17 cellular contexts compared by ENCODE assay signal in the genomic region with DNA sequence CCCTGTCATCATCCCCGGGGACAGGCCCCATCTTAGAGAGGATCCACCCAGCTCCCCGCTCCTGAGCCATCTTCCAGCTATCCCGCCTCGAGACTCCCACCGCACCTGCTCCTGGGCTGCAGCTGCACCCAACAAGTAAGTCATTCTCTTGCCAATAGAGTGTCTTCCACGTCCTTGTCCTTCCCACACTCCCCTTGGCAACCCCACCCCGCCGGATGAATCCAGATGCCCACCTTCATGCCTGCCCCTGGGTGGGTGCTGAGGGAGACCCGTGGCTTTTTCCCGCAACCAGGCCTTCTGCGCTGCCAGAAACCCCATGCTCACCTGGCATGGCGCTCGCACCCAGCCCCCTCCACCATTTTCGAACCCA. TPM values are rescaled to one million over a fixed set of nuclear protein-coding genes. Genes with fewer than 3 reads are reported as not detected.
A peak's percentile ranks its signal among the peaks of the same experiment; 100 is the strongest.
DNase-seq lines count a peak whose midpoint lies in the region; ATAC-seq, FAIRE-seq and TF ChIP-seq lines count a peak whose summit lies in the region.
"Had no signal": no experiment of that assay in that cellular context is flagged by ENCODE, and none has a peak within 500 bp of the region (broad histone marks: within the 10 kb centered on the region; RNA-seq: fewer than 3 reads in every experiment).

No MANE protein-coding gene starts in this region.

- H3K9me1 ChIP-seq in keratinocyte (ENCODE audit: control insufficient read depth, extremely low read depth, insufficient read depth, low read length): no peaks in the 10 kb centered on the region

- peak overlapping the region; percentile 65 for H3K4me3 Mint-ChIP-seq in stimulated activated naive CD8-positive, alpha-beta T cell treated with anti-CD3 and anti-CD28 coated beads, Interleukin-15, Interleukin-2, amounts not matched to agents 100 ng/mL and 50 ng/mL, for 24 hours
- peak overlapping the region; percentile 61 for H3K4me3 Mint-ChIP-seq in T-helper 17 cell

- no peak overlapping the region for H2AFZ ChIP-seq in keratinocyte (ENCODE audit: control insufficient read depth, low read length)

- peaks cover 8% of the 10 kb centered on the region for H3K9me3 Mint-ChIP-seq in stimulated activated naive CD8-positive, alpha-beta T cell treated with anti-CD3 and anti-CD28 coated beads, Interleukin-15, Interleukin-2, amounts not matched to agents 100 ng/mL and 50 ng/mL, for 24 hours

- no peaks in the 10 kb centered on the region for H3K27me3 Mint-ChIP-seq in stimulated activated naive CD8-positive, alpha-beta T cell treated with anti-CD3 and anti-CD28 coated beads, Interleukin-15, Interleukin-2, amounts not matched to agents 100 ng/mL and 50 ng/mL, for 24 hours
- H3K27me3 Mint-ChIP-seq in T-helper 17 cell: peaks cover 9% of the 10 kb centered on the region

- peaks cover 22% of the 10 kb centered on the region for H3K4me1 ChIP-seq in keratinocyte (ENCODE audit: control insufficient read depth, extremely low read depth, insufficient read depth, low read length)
- H3K4me1 ChIP-seq: BE2C, right lobe of liver had no signal

- H3K27me3 ChIP-seq in keratinocyte (ENCODE audit: control insufficient read depth, extremely low read depth, insufficient read depth, low read length): no peaks in the 10 kb centered on the region
- H3K27me3 ChIP-seq: BE2C, heart right ventricle, neutrophil, right lobe of liver had no signal

- peak overlapping the region; percentile 87 for H3K4me2 ChIP-seq in keratinocyte (ENCODE audit: control insufficient read depth, extremely low read depth, insufficient read depth, low read depth, low read length)

- no peak for FAIRE-seq in keratinocyte (lab: Jason Lieb, UNC)

- no peak overlapping the region for H3K9ac ChIP-seq in keratinocyte (ENCODE audit: control insufficient read depth, extremely low read depth, insufficient read depth, low read length)

- H3K27ac Mint-ChIP-seq in stimulated activated naive CD8-positive, alpha-beta T cell treated with anti-CD3 and anti-CD28 coated beads, Interleukin-15, Interleukin-2, amounts not matched to agents 100 ng/mL and 50 ng/mL, for 24 hours: peak overlapping the region; percentile 87
- H3K27ac Mint-ChIP-seq in T-helper 17 cell: peak overlapping the region; percentile 43

- H3K36me3 Mint-ChIP-seq in stimulated activated naive CD8-positive, alpha-beta T cell treated with anti-CD3 and anti-CD28 coated beads, Interleukin-15, Interleukin-2, amounts not matched to agents 100 ng/mL and 50 ng/mL, for 24 hours (ENCODE audit: low read depth): peaks cover 7% of the 10 kb centered on the region
- H3K36me3 Mint-ChIP-seq in T-helper 17 cell (ENCODE audit: low read depth): no peaks in the 10 kb centered on the region

- H4K20me1 ChIP-seq in keratinocyte (ENCODE audit: control insufficient read depth, extremely low read depth, insufficient read depth, low read length): no peaks in the 10 kb centered on the region

- peaks cover 29% of the 10 kb centered on the region for H3K4me1 Mint-ChIP-seq in stimulated activated naive CD8-positive, alpha-beta T cell treated with anti-CD3 and anti-CD28 coated beads, Interleukin-15, Interleukin-2, amounts not matched to agents 100 ng/mL and 50 ng/mL, for 24 hours (ENCODE audit: low read depth)
- H3K4me1 Mint-ChIP-seq in T-helper 17 cell: peaks cover 19% of the 10 kb centered on the region

- no peaks in the 10 kb centered on the region for H3K9me3 ChIP-seq in T-helper 17 cell (ENCODE audit: control insufficient read depth, low read length, poor library complexity, severe bottlenecking)
- no peaks in the 10 kb centered on the region for H3K9me3 ChIP-seq in keratinocyte (ENCODE audit: control insufficient read depth, low read depth, low read length)
- H3K9me3 ChIP-seq: BE2C, heart right ventricle, neutrophil, right lobe of liver, thoracic aorta had no signal

- ATAC-seq in stimulated activated naive CD8-positive, alpha-beta T cell treated with anti-CD3 and anti-CD28 coated beads, Interleukin-15, Interleukin-2, amounts not matched to agents 100 U/mL and 50 U/mL, for 24 hours: no peak
- ATAC-seq in T-helper 17 cell (no peak), GM21825 (IDR thresholded peaks at IDR 0.05; ENCODE audit: unreplicated experiment) (no peak)
- ATAC-seq: heart right ventricle had no signal

- no peaks in the 10 kb centered on the region for H3K36me3 ChIP-seq in keratinocyte (ENCODE audit: control insufficient read depth in 2 of 2, extremely low read depth in 1 of 2, insufficient read depth in 2 of 2, low read length in 2 of 2)
- H3K36me3 ChIP-seq: BE2C, heart right ventricle, neutrophil, right lobe of liver, thoracic aorta had no signal

- TF ChIP-seq CTCF in keratinocyte (optimal IDR thresholded peaks at IDR 0.05 in 1 of 3, IDR thresholded peaks at IDR 0.05 in 1 of 3, conservative IDR thresholded peaks at IDR 0.05 in 1 of 3; ENCODE audit: extremely low read depth in 1 of 3, insufficient read depth in 2 of 3, low read length in 3 of 3): no peak

- H3K27ac ChIP-seq in keratinocyte (ENCODE audit: control insufficient read depth, insufficient read depth, low read length): peak overlapping the region; percentile 48
- H3K27ac ChIP-seq: neutrophil, right lobe of liver, thoracic aorta had no signal

- no peaks in the 10 kb centered on the region for H3K79me2 ChIP-seq in keratinocyte (ENCODE audit: control insufficient read depth, insufficient read depth, low read length)

- H3K4me3 ChIP-seq in keratinocyte (ENCODE audit: control insufficient read depth in 2 of 3, extremely low read depth in 1 of 3, insufficient read depth in 2 of 3, low read depth in 1 of 3, low read length in 3 of 3): no peak overlapping the region
- H3K4me3 ChIP-seq: right lobe of liver, thoracic aorta had no signal

- DNase-seq in stimulated activated naive CD8-positive, alpha-beta T cell treated with anti-CD3 and anti-CD28 coated beads, Interleukin-15, Interleukin-2, amounts not matched to agents 100 U/mL and 50 U/mL, for 24 hours: no peak
- DNase-seq in T-helper 17 cell (no peak), keratinocyte (ENCODE audit: low read depth, low spot score) (no peak), H4 (ENCODE audit: low spot score) (no peak), NAMALWA (ENCODE audit: low spot score) (no peak)
- DNase-seq: BE2C, DMS53, heart right ventricle, islet precursor cell, mesenchymal stem cell, NCI-H1930, NCI-H524 treated with DMSO at 0.1 percent for 48 hours, right lobe of liver had no signal

- dilution Hi-C loops in keratinocyte (cut with MboI; ENCODE audit: extremely low pct_ligation_motif_present, low sequenced_read_pairs): no loop called here

RNA-seq across cellular contexts. Expression of a gene that starts 11.1 kb away (rescaled TPM):
- total RNA-seq in T-helper 17 cell: 10 to 100 TPM; 10.5 to 11.6 TPM
- polyA plus RNA-seq in keratinocyte: 28.4 to 32.8 TPM (median 32.2 TPM) in 3 replicates
- 16.8 TPM for polyA plus RNA-seq in keratinocyte (2011; ENCODE audit: low read depth)
- polyA plus RNA-seq in keratinocyte (2011; cell fraction: cytosol; rRNA removed): 32.0 and 57.2 TPM in 2 replicates
- polyA plus RNA-seq in keratinocyte (2011; cell fraction: nucleus; rRNA removed): 41.0 and 60.0 TPM in 2 replicates
- 20.5 and 46.5 TPM in 2 replicates for polyA plus RNA-seq in keratinocyte (2012; ENCODE audit: low replicate concordance)
- polyA minus RNA-seq in keratinocyte: 33.7 to 96.8 TPM (median 35.7 TPM) in 3 replicates
- polyA minus RNA-seq in keratinocyte (2011; cell fraction: cytosol; rRNA and poly(A)+ RNA removed): 64.5 TPM
- polyA minus RNA-seq in keratinocyte (2011; cell fraction: nucleus; rRNA and poly(A)+ RNA removed): 39.7 and 43.0 TPM in 2 replicates
- total RNA-seq in H4 (2014; rRNA removed; shearing (Covaris generic)): 61.7 and 62.5 TPM in 2 replicates

RNA-seq across cellular contexts. Expression of a gene that starts 29.5 kb away (rescaled TPM):
- total RNA-seq in T-helper 17 cell: 1 to 10 TPM in 1 of 2 donors, under 1 TPM in 1; 0.73 to 3.0 TPM
- 6.6 to 8.6 TPM (median 8.0 TPM) in 3 replicates for polyA plus RNA-seq in keratinocyte
- 13.1 TPM for polyA plus RNA-seq in keratinocyte (2011; ENCODE audit: low read depth)
- polyA plus RNA-seq in keratinocyte (2011; cell fraction: cytosol; rRNA removed): 2.2 and 7.4 TPM in 2 replicates
- polyA plus RNA-seq in keratinocyte (2011; cell fraction: nucleus; rRNA removed): 15.3 and 24.0 TPM in 2 replicates
- polyA plus RNA-seq in keratinocyte (2012; ENCODE audit: low replicate concordance): 11.8 and 23.0 TPM in 2 replicates
- 16.9 to 44.7 TPM (median 20.8 TPM) in 3 replicates for polyA minus RNA-seq in keratinocyte
- 23.6 TPM for polyA minus RNA-seq in keratinocyte (2011; cell fraction: cytosol; rRNA and poly(A)+ RNA removed)
- 41.5 and 46.4 TPM in 2 replicates for polyA minus RNA-seq in keratinocyte (2011; cell fraction: nucleus; rRNA and poly(A)+ RNA removed)
- 14.1 and 22.7 TPM in 2 replicates for total RNA-seq in H4 (2014; rRNA removed; shearing (Covaris generic))
